29 cellular contexts compared by ENCODE assay signal in the genomic region with DNA sequence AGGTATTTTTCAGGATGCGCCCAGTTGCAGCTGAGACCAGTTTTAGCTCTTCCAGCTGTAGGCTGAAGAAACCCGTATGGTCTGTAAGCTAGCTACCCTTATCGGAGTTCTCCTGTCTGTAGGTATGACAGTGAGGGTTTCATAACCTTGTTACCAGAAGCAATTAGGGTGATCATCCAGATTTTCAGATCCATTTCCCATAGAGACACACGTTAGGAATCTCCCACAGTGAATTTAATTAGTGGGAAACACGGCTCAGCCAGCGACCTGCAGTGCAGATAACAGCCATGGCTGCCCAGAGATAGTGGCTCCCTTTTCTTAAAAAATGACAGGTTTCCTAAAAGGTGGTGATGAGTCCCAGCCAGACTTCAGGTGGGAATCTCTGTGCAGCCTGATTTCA.
"Had no signal": no experiment of that assay in that cellular context is flagged by ENCODE, and none has a peak within 500 bp of the region (broad histone marks: within the 10 kb centered on the region; RNA-seq: fewer than 3 reads in every experiment).

No MANE protein-coding gene starts in this region.

- H3K27ac ChIP-seq: coronary artery, esophagus squamous epithelium, heart left ventricle, hepatocyte, neural progenitor cell, prostate gland, right atrium auricular region, suprapubic skin, transverse colon, vagina had no signal

- ATAC-seq: heart left ventricle; left lobe of liver; mucosa of descending colon; natural killer cell treated with Interleukin-12 subunit alpha and Interleukin-12 subunit beta and Interleukin-15 and Interleukin-18, amount 100 ng/mL, for 72 hours; sciatic nerve; stimulated activated naive CD8-positive, alpha-beta T cell treated with anti-CD3 and anti-CD28 coated beads, Interleukin-15, amount 100 ng/mL, for 72 hours had no signal

- H3K9me3 ChIP-seq: esophagus squamous epithelium, heart left ventricle, mucosa of descending colon, prostate gland, right atrium auricular region, suprapubic skin, transverse colon, vagina had no signal

- H3K27me3 ChIP-seq: esophagus squamous epithelium, heart left ventricle, hepatocyte, neural progenitor cell, right atrium auricular region, suprapubic skin, transverse colon, vagina had no signal

- H3K9ac ChIP-seq: neural progenitor cell had no signal

- H3K4me1 ChIP-seq: esophagus squamous epithelium, heart left ventricle, neural progenitor cell, prostate gland, right atrium auricular region, suprapubic skin, transverse colon, vagina had no signal

- DNase-seq: dermis blood vessel endothelial cell; effector memory CD4-positive, alpha-beta T cell; esophagus squamous epithelium; foreskin melanocyte; heart left ventricle; kidney; mucosa of descending colon; naive B cell; nucleus accumbens; stimulated activated CD4-positive, alpha-beta T cell treated with anti-CD3 and anti-CD28 coated beads, Interleukin-12 subunit alpha, Interleukin-12 subunit beta, amount 100 ng/mL, for 4 hours; stimulated activated CD4-positive, alpha-beta T cell treated with anti-CD3 and anti-CD28 coated beads, Interleukin-1b, Interleukin-23, amount 100 ng/mL, for 48 hours; stimulated activated CD4-positive, alpha-beta T cell treated with anti-CD3 and anti-CD28 coated beads, Interleukin-4, amount 100 ng/mL, for 1 hour; stimulated activated CD8-positive, alpha-beta memory T cell treated with anti-CD3 and anti-CD28 coated beads, Interleukin-4, amount 100 ng/mL, for 48 hours; stimulated activated naive CD4-positive, alpha-beta T cell; stimulated activated naive CD8-positive, alpha-beta T cell treated with anti-CD3 and anti-CD28 coated beads, Interleukin-15, amount 100 ng/mL, for 72 hours; transverse colon had no signal

- H3K79me2 ChIP-seq: hepatocyte had no signal

- H3K36me3 ChIP-seq: esophagus squamous epithelium, heart left ventricle, neural progenitor cell, prostate gland, right atrium auricular region, suprapubic skin, transverse colon, vagina had no signal

- H3K4me2 ChIP-seq: hepatocyte, neural progenitor cell, smooth muscle cell had no signal

- H2AFZ ChIP-seq: hepatocyte, neural progenitor cell had no signal

- FAIRE-seq: endothelial cell of umbilical vein, kidney had no signal

- H3K4me3 ChIP-seq: coronary artery, esophagus squamous epithelium, heart left ventricle, hepatocyte, lung, mucosa of descending colon, neural progenitor cell, prostate gland, right atrium auricular region, smooth muscle cell, suprapubic skin, transverse colon, vagina had no signal
